Comparison of ENCODE assay signal across 16 cellular contexts in genomic region chr3:188941103-188941502, GRCh38.
DNase-seq lines count a peak whose midpoint lies in the region; ATAC-seq and TF ChIP-seq lines count a peak whose summit lies in the region.
"Had no signal": no experiment of that assay in that cellular context is flagged by ENCODE, and none has a peak within 500 bp of the region (broad histone marks: within the 10 kb centered on the region; RNA-seq: fewer than 3 reads in every experiment).

No MANE protein-coding gene starts in this region.

- H3K4me3 ChIP-seq in esophagus muscularis mucosa (no peak overlapping the region), neutrophil (ENCODE audit: low read depth in 1 of 2, low read length in 1 of 2) (peak overlapping the region in 1 of 2 experiments; percentile 1)
- H3K4me3 ChIP-seq: cardiac muscle cell, prostate gland had no signal

- intact Hi-C loops in Right ventricle myocardium inferior (cut with DNase I): loop anchor here (10.0 kb wide), 2 partner anchors 256 to 436 kb away; no protein-coding TSS in a partner anchor
- intact Hi-C loops in cardiac septum (cut with DNase I): no loop called here
- intact Hi-C loops in esophagus muscularis mucosa (cut with DNase I): loop anchor here (5.0 kb wide), 1 partner anchor 34 kb away; no protein-coding TSS in a partner anchor

- no peak for TF ChIP-seq CTCF in esophagus muscularis mucosa (IDR thresholded peaks at IDR 0.05)
- no peak for TF ChIP-seq CTCF in neutrophil (IDR thresholded peaks at IDR 0.05)

- H3K36me3 ChIP-seq in esophagus muscularis mucosa: no peaks in the 10 kb centered on the region
- no peaks in the 10 kb centered on the region for H3K36me3 ChIP-seq in neutrophil
- H3K36me3 ChIP-seq: cardiac muscle cell, prostate gland had no signal

- H3K27ac ChIP-seq in esophagus muscularis mucosa (replicated peaks in 1 of 4): peak overlapping the region in 3 of 4 donors; percentile 24 to 51 (median 34)
- peak overlapping the region; percentile 60 for H3K27ac ChIP-seq in neutrophil
- H3K27ac ChIP-seq: cardiac muscle cell, prostate gland had no signal

- WGBS in esophagus muscularis mucosa: 80% methylated on average over 3 of the region's 3 CpGs

- no peak for TF ChIP-seq POLR2A in esophagus muscularis mucosa (IDR thresholded peaks at IDR 0.05; ENCODE audit: low read depth)

- H3K4me1 ChIP-seq in esophagus muscularis mucosa (peaks cover 12 to 34% (median 20%) of the 10 kb centered on the region in 4 donors), neutrophil (ENCODE audit: control insufficient read depth in 1 of 2, insufficient read depth in 1 of 2, low read depth in 1 of 2, low read length in 1 of 2) (peaks cover 26 to 32% of the 10 kb centered on the region in 2 experiments)
- H3K4me1 ChIP-seq: prostate gland had no signal

- H3K27me3 ChIP-seq in esophagus muscularis mucosa (no peaks in the 10 kb centered on the region), neutrophil (no peaks in the 10 kb centered on the region)
- H3K27me3 ChIP-seq: cardiac muscle cell had no signal

- peak; percentile 65 for ATAC-seq in Right ventricle myocardium inferior
- ATAC-seq in SK-N-SH treated with all-trans-retinoic acid at 6 μM for 48 hours: no peak
- no peak for ATAC-seq in HG02870 (IDR thresholded peaks at IDR 0.05; ENCODE audit: unreplicated experiment)
- no peak for ATAC-seq in HG03108 (IDR thresholded peaks at IDR 0.05; ENCODE audit: unreplicated experiment)

- TF ChIP-seq EP300 in esophagus muscularis mucosa (IDR thresholded peaks at IDR 0.05): no peak

- DNase-seq in Right ventricle myocardium inferior (ENCODE audit: missing footprints) (no peak), cardiac septum (ENCODE audit: low spot score) (no peak), esophagus muscularis mucosa (ENCODE audit: extremely low spot score) (no peak), NK-92 (lab: John Stamatoyannopoulos, UW; ENCODE audit: unreplicated experiment) (no peak)
- DNase-seq: 8988T; activated CD8-positive, alpha-beta memory T cell treated with anti-CD3 and anti-CD28 coated beads, Interleukin-2, amount 50 U/mL, for 4 hours; activated naive CD4-positive, alpha-beta T cell treated with anti-CD3 and anti-CD28 coated beads, Interleukin-2, amount 10 ng/mL, durations not matched to agents 7 days and 5 days; Caco-2; foreskin melanocyte; NCI-H774 had no signal

- no peaks in the 10 kb centered on the region for H3K9me3 ChIP-seq in esophagus muscularis mucosa
- H3K9me3 ChIP-seq in neutrophil: no peaks in the 10 kb centered on the region
- H3K9me3 ChIP-seq: Caco-2, prostate gland had no signal

TF ChIP-seq in SK-N-SH treated with all-trans-retinoic acid at 6 μM for 48 hours, 23 proteins besides CTCF, POLR2A, EP300 and RAD21:
- TF ChIP-seq ZNF565 (CRISPR knock-in tag; conservative IDR thresholded peaks at IDR 0.05; ENCODE audit: low read depth) (no peak), ZNF8 (CRISPR knock-in tag; IDR thresholded peaks at IDR 0.05) (no peak), ZNF70 (CRISPR knock-in tag; IDR thresholded peaks at IDR 0.05) (no peak), PATZ1 (CRISPR knock-in tag; IDR thresholded peaks at IDR 0.05; ENCODE audit: borderline replicate concordance) (no peak), ZC3H10 (CRISPR knock-in tag; IDR thresholded peaks at IDR 0.05) (no peak), PPARA (CRISPR knock-in tag; IDR thresholded peaks at IDR 0.05; ENCODE audit: borderline replicate concordance) (no peak), ISL1 (CRISPR knock-in tag; IDR thresholded peaks at IDR 0.05) (no peak), RARB (CRISPR knock-in tag; IDR thresholded peaks at IDR 0.05) (no peak), TCF4 (CRISPR knock-in tag; IDR thresholded peaks at IDR 0.05; ENCODE audit: borderline replicate concordance) (no peak), TOX (CRISPR knock-in tag; IDR thresholded peaks at IDR 0.05; ENCODE audit: borderline replicate concordance) (no peak), OSR1 (CRISPR knock-in tag; IDR thresholded peaks at IDR 0.05) (no peak)
TF ChIP-seq in SK-N-SH treated with all-trans-retinoic acid at 6 μM for 48 hours: peak in this region for 0.
